In genomic region chr12:71755146-71755892, GRCh38 we compare ENCODE assay signal across 8 cellular contexts. TPM values are rescaled to one million over a fixed set of nuclear protein-coding genes. Genes with fewer than 3 reads are reported as not detected.
DNase-seq lines count a peak whose midpoint lies in the region; ATAC-seq and TF ChIP-seq lines count a peak whose summit lies in the region.

No MANE protein-coding gene starts in this region.

- POLR2A ChIA-PET in RWPE1 (lab: Yijun Ruan, JAX; ENCODE audit: low non-redundant PET): no interaction called here

- intact Hi-C loops in left ventricle myocardium superior (cut with micrococcal nuclease): no loop called here
- intact Hi-C loops in psoas muscle (cut with DNase I): loop anchor here in 1 of 2 donors (2.0 to 5.0 kb wide), 2 partner anchors 69 to 82 kb away; partner anchors contain the start of genes TBC1D15 and TMEM19

- TF ChIP-seq CTCF in AG09309 (IDR thresholded peaks at IDR 0.05; ENCODE audit: control insufficient read depth, insufficient read depth, low read depth, low read length, missing control alignments): no peak
- no peak for TF ChIP-seq CTCF in RWPE1 (conservative IDR thresholded peaks at IDR 0.05; ENCODE audit: low read depth)
- no peak for TF ChIP-seq CTCF in psoas muscle (IDR thresholded peaks at IDR 0.05)

- peaks cover 20% of the 10 kb centered on the region for H3K9me3 ChIP-seq in psoas muscle

- H3K9me3 Mint-ChIP-seq in activated naive CD8-positive, alpha-beta T cell treated with anti-CD3 and anti-CD28 coated beads for 36 hours: peaks cover 16% of the 10 kb centered on the region

- peaks cover 6 to 17% of the 10 kb centered on the region in 2 donors for H3K36me3 ChIP-seq in psoas muscle (ENCODE audit: insufficient read depth in 1 of 2, low read depth in 1 of 2)
- H3K36me3 ChIP-seq in urinary bladder (ENCODE audit: insufficient read depth): no peaks in the 10 kb centered on the region

- peaks cover 45% of the 10 kb centered on the region for H3K36me3 Mint-ChIP-seq in activated naive CD8-positive, alpha-beta T cell treated with anti-CD3 and anti-CD28 coated beads for 36 hours

- 1 to 2% (median 1%) methylated on average over 31 to 45 of the region's 45 CpGs for WGBS in psoas muscle, 3 donors
- WGBS in urinary bladder: under 1% methylated on average over 45 of the region's 45 CpGs

- peak overlapping the region; percentile 90 for H3K27ac ChIP-seq in RWPE1
- peak overlapping the region; percentile 97 for H3K27ac ChIP-seq in psoas muscle
- peak overlapping the region; percentile 95 for H3K27ac ChIP-seq in urinary bladder (ENCODE audit: low read depth)

- peaks cover 33% of the 10 kb centered on the region for H3K4me1 Mint-ChIP-seq in activated naive CD8-positive, alpha-beta T cell treated with anti-CD3 and anti-CD28 coated beads for 36 hours

- H3K4me3 ChIP-seq in AG09309 (ENCODE audit: control insufficient read depth, low read depth, low read length) (peak overlapping the region; percentile 69), psoas muscle (peak overlapping the region; percentile 91), urinary bladder (ENCODE audit: low read depth, low read length) (peak overlapping the region; percentile 89)

- peak overlapping the region; percentile 93 for H3K4me3 Mint-ChIP-seq in activated naive CD8-positive, alpha-beta T cell treated with anti-CD3 and anti-CD28 coated beads for 36 hours

- peak overlapping the region; percentile 97 for H3K27ac Mint-ChIP-seq in activated naive CD8-positive, alpha-beta T cell treated with anti-CD3 and anti-CD28 coated beads for 36 hours

- peaks cover 15% of the 10 kb centered on the region for H3K27me3 Mint-ChIP-seq in activated naive CD8-positive, alpha-beta T cell treated with anti-CD3 and anti-CD28 coated beads for 36 hours

- no peaks in the 10 kb centered on the region for H3K27me3 ChIP-seq in psoas muscle (ENCODE audit: insufficient read depth in 3 of 3, low read length in 2 of 3)

- ATAC-seq in GM18868 (IDR thresholded peaks at IDR 0.05; ENCODE audit: unreplicated experiment) (peak; percentile 62), HG03097 (IDR thresholded peaks at IDR 0.05; ENCODE audit: low FRiP score, unreplicated experiment) (peak; percentile 48), left ventricle myocardium superior (peak; percentile 42), psoas muscle (peak; percentile 46 to 69 (median 50))

- CTCF ChIA-PET in RWPE1 (lab: Yijun Ruan, JAX): interaction anchor here (0.6 to 1.3 kb wide), 4 partner anchors 7 to 300 kb away, joined by 3 to 7 read pairs (median 4); no protein-coding TSS in a partner anchor

- peaks cover 8% of the 10 kb centered on the region for H3K4me1 ChIP-seq in psoas muscle
- H3K4me1 ChIP-seq in urinary bladder (ENCODE audit: insufficient read depth): peaks cover 2% of the 10 kb centered on the region

- DNase-seq in AG09309 (ENCODE audit: low read depth): no peak
- peak; percentile 40 for DNase-seq in RWPE1 (ENCODE audit: low spot score)
- DNase-seq in activated naive CD8-positive, alpha-beta T cell treated with anti-CD3 and anti-CD28 coated beads for 36 hours: peak; percentile 63
- DNase-seq in left ventricle myocardium superior: peak; percentile 33
- peak; percentile 52 to 75 for DNase-seq in psoas muscle

RNA-seq across cellular contexts. Expression of gene RAB21, which starts 0.7 kb away (rescaled TPM):
- total RNA-seq in activated naive CD8-positive, alpha-beta T cell treated with anti-CD3 and anti-CD28 coated beads for 36 hours: 10 to 100 TPM; 83.4 to 87.8 TPM
- total RNA-seq in left ventricle myocardium superior (169 TPM), psoas muscle (100 to 1,000 TPM; 152 to 180 (median 167) TPM), urinary bladder (45.0 TPM)
- polyA plus RNA-seq in psoas muscle (100 to 1,000 TPM in 1 of 3 donors, 10 to 100 TPM in 2; 23.7 to 117 (median 53.6) TPM), urinary bladder (34.7 TPM)
